ENCODE assay signal across 25 cellular contexts in genomic region chr13:112132142-112132541, GRCh38.
"Had no signal": no experiment of that assay in that cellular context is flagged by ENCODE, and none has a peak within 500 bp of the region (broad histone marks: within the 10 kb centered on the region; RNA-seq: fewer than 3 reads in every experiment).

No MANE protein-coding gene starts in this region.

- H3K4me1 ChIP-seq: colonic mucosa, foreskin keratinocyte, left ventricle myocardium inferior, tibial artery, vagina had no signal

- H3K4me3 Mint-ChIP-seq: activated CD4-positive, alpha-beta T cell treated with anti-CD3 and anti-CD28 coated beads, Interleukin-2, amount 10 ng/mL, durations not matched to agents 24 days and 14 days; activated CD8-positive, alpha-beta T cell treated with anti-CD3 and anti-CD28 coated beads, Interleukin-2, amount 10 ng/mL, durations not matched to agents 7 days and 5 days; activated naive CD4-positive, alpha-beta T cell treated with anti-CD3 and anti-CD28 coated beads, Interleukin-2, amount 10 ng/mL, durations not matched to agents 7 days and 5 days; activated naive CD8-positive, alpha-beta T cell treated with anti-CD3 and anti-CD28 coated beads, Interleukin-2, amount 50 U/mL, for 24 hours; activated T-cell treated with anti-CD3 and anti-CD28 coated beads, Interleukin-2, amount 50 U/mL, for 24 hours; brain; endodermal cell; nephron had no signal

- H3K9me3 ChIP-seq: colonic mucosa, left ventricle myocardium inferior, tibial artery, vagina had no signal

- DNase-seq: activated CD4-positive, alpha-beta T cell treated with anti-CD3 and anti-CD28 coated beads, Interleukin-2, amount 10 ng/mL, durations not matched to agents 24 days and 14 days; activated CD8-positive, alpha-beta T cell treated with anti-CD3 and anti-CD28 coated beads, Interleukin-2, amount 10 ng/mL, durations not matched to agents 7 days and 5 days; activated naive CD4-positive, alpha-beta T cell treated with anti-CD3 and anti-CD28 coated beads, Interleukin-2, amount 10 ng/mL, durations not matched to agents 7 days and 5 days; activated naive CD8-positive, alpha-beta T cell treated with anti-CD3 and anti-CD28 coated beads, Interleukin-2, amount 50 U/mL, for 24 hours; activated T-cell treated with anti-CD3 and anti-CD28 coated beads, Interleukin-2, amount 50 U/mL, for 24 hours; anterior cingulate cortex; central memory CD4-positive, alpha-beta T cell; foreskin keratinocyte; kidney; left ventricle myocardium inferior; mammary epithelial cell; midbrain; occipital lobe; retina; stimulated activated naive CD4-positive, alpha-beta T cell treated with Interleukin-2 at 50 U/mL for 16 hours; substantia nigra; T-helper 9 cell had no signal

- H3K36me3 Mint-ChIP-seq: activated naive CD4-positive, alpha-beta T cell treated with anti-CD3 and anti-CD28 coated beads, Interleukin-2, amount 10 ng/mL, durations not matched to agents 7 days and 5 days; brain had no signal

- H3K9me3 Mint-ChIP-seq: activated CD4-positive, alpha-beta T cell treated with anti-CD3 and anti-CD28 coated beads, Interleukin-2, amount 10 ng/mL, durations not matched to agents 24 days and 14 days; activated naive CD4-positive, alpha-beta T cell treated with anti-CD3 and anti-CD28 coated beads, Interleukin-2, amount 10 ng/mL, durations not matched to agents 7 days and 5 days; activated naive CD8-positive, alpha-beta T cell treated with anti-CD3 and anti-CD28 coated beads, Interleukin-2, amount 50 U/mL, for 24 hours; activated T-cell treated with anti-CD3 and anti-CD28 coated beads, Interleukin-2, amount 50 U/mL, for 24 hours; activated T-helper 2 cell treated with anti-CD3 and anti-CD28 coated beads, Interferon-gamma antibody, Interleukin-2, Interleukin-4, amounts not matched to agents 10 μg/mL and 5 μg/mL and 100 μg/mL, durations not matched to agents 14 hours and 24 hours and 36 hours; endodermal cell; nephron had no signal

- ATAC-seq: activated CD8-positive, alpha-beta T cell treated with anti-CD3 and anti-CD28 coated beads, Interleukin-2, amount 10 ng/mL, durations not matched to agents 7 days and 5 days; activated naive CD8-positive, alpha-beta T cell treated with anti-CD3 and anti-CD28 coated beads, Interleukin-2, amount 50 U/mL, for 24 hours; foreskin keratinocyte had no signal

- H3K4me3 ChIP-seq: colonic mucosa, left ventricle myocardium inferior, tibial artery, vagina had no signal

- H3K36me3 ChIP-seq: colonic mucosa, left ventricle myocardium inferior, tibial artery, vagina had no signal

- H3K27me3 Mint-ChIP-seq: activated CD4-positive, alpha-beta T cell treated with anti-CD3 and anti-CD28 coated beads, Interleukin-2, amount 10 ng/mL, durations not matched to agents 24 days and 14 days had no signal

- H3K4me1 Mint-ChIP-seq: activated CD4-positive, alpha-beta T cell treated with anti-CD3 and anti-CD28 coated beads, Interleukin-2, amount 10 ng/mL, durations not matched to agents 24 days and 14 days; activated naive CD4-positive, alpha-beta T cell treated with anti-CD3 and anti-CD28 coated beads, Interleukin-2, amount 10 ng/mL, durations not matched to agents 7 days and 5 days; activated naive CD8-positive, alpha-beta T cell treated with anti-CD3 and anti-CD28 coated beads, Interleukin-2, amount 50 U/mL, for 24 hours; endodermal cell had no signal

- H3K27me3 ChIP-seq: colonic mucosa, foreskin keratinocyte, vagina had no signal

- H3K27ac Mint-ChIP-seq: activated CD4-positive, alpha-beta T cell treated with anti-CD3 and anti-CD28 coated beads, Interleukin-2, amount 10 ng/mL, durations not matched to agents 24 days and 14 days; activated CD8-positive, alpha-beta T cell treated with anti-CD3 and anti-CD28 coated beads, Interleukin-2, amount 10 ng/mL, durations not matched to agents 7 days and 5 days; activated naive CD4-positive, alpha-beta T cell treated with anti-CD3 and anti-CD28 coated beads, Interleukin-2, amount 10 ng/mL, durations not matched to agents 7 days and 5 days; activated naive CD8-positive, alpha-beta T cell treated with anti-CD3 and anti-CD28 coated beads, Interleukin-2, amount 50 U/mL, for 24 hours; activated T-cell treated with anti-CD3 and anti-CD28 coated beads, Interleukin-2, amount 50 U/mL, for 24 hours; activated T-helper 2 cell treated with anti-CD3 and anti-CD28 coated beads, Interferon-gamma antibody, Interleukin-2, Interleukin-4, amounts not matched to agents 10 μg/mL and 5 μg/mL and 100 μg/mL, durations not matched to agents 14 hours and 24 hours and 36 hours; endodermal cell; nephron had no signal

- H3K27ac ChIP-seq: colonic mucosa, epithelial cell of prostate, foreskin keratinocyte, left ventricle myocardium inferior, tibial artery, vagina had no signal
